10 cellular contexts compared by ENCODE assay signal in genomic region chr2:235936493-235936892, GRCh38.
A peak's percentile ranks its signal among the peaks of the same experiment; 100 is the strongest.
DNase-seq lines count a peak whose midpoint lies in the region; ATAC-seq and TF ChIP-seq lines count a peak whose summit lies in the region.
"Had no signal": no experiment of that assay in that cellular context is flagged by ENCODE, and none has a peak within 500 bp of the region (broad histone marks: within the 10 kb centered on the region; RNA-seq: fewer than 3 reads in every experiment).

No MANE protein-coding gene starts in this region.

- H2BK15ac ChIP-seq in IMR-90 (ENCODE audit: low read depth, low read length): no peak overlapping the region

- H4K20me1 ChIP-seq in IMR-90 (ENCODE audit: insufficient read depth, low read length): peaks cover 9% of the 10 kb centered on the region; the same call in 1 of the 2 replicates

- no TSS peak for BruUV-seq in IMR-90 (replicated peaks; lab: Mats Ljungman, UMichigan)

- no peak overlapping the region for H4K91ac ChIP-seq in IMR-90 (ENCODE audit: insufficient read depth, low read depth, low read length)

- no peak overlapping the region for H3K4ac ChIP-seq in IMR-90 (ENCODE audit: low read depth, low read length)

- WGBS in IMR-90 (ENCODE audit: extremely low coverage in 2 of 2, insufficient read length in 1 of 2), 2 experiments: 40% methylated on average over 1 of the region's 8 CpGs; no CpG with 5 or more reads in 1 of the 2 experiments

- in situ Hi-C loops in IMR-90 (cut with MboI; ENCODE audit: low sequenced_read_pairs) (no loop called here), brain microvascular endothelial cell (cut with HindIII; ENCODE audit: low pct_ligation_motif_present, low sequenced_read_pairs) (no loop called here)

- no peak overlapping the region for H3K14ac ChIP-seq in IMR-90 (replicated peaks; ENCODE audit: low read depth, low read length)

- peaks cover 21% of the 10 kb centered on the region for H3K4me1 ChIP-seq in IMR-90 (ENCODE audit: control insufficient read depth, insufficient read depth, low read length)
- H3K4me1 ChIP-seq: spleen had no signal

- no peaks in the 10 kb centered on the region for H3K9me3 ChIP-seq in IMR-90 (ENCODE audit: control insufficient read depth, insufficient read depth, low read length)

- no peak overlapping the region for H2AFZ ChIP-seq in IMR-90 (replicated peaks; ENCODE audit: low read length, poor library complexity)

- H2AK5ac ChIP-seq in IMR-90 (ENCODE audit: low read depth, low read length): no peak overlapping the region

- H3K4me3 ChIP-seq in IMR-90 (ENCODE audit: insufficient read depth, low read depth, low read length) (no peak overlapping the region), brain microvascular endothelial cell (ENCODE audit: low read depth, low read length) (no peak overlapping the region)
- H3K4me3 ChIP-seq: spleen had no signal

- no peak overlapping the region for H2BK20ac ChIP-seq in IMR-90 (ENCODE audit: low read depth, low read length)

- H3K27me3 ChIP-seq in IMR-90 (ENCODE audit: control insufficient read depth, insufficient read depth, low read length): no peaks in the 10 kb centered on the region
- no peaks in the 10 kb centered on the region for H3K27me3 ChIP-seq in brain microvascular endothelial cell (replicated peaks)
- H3K27me3 ChIP-seq: spleen had no signal

- H3K9ac ChIP-seq in IMR-90 (ENCODE audit: low read depth, low read length): no peak overlapping the region

- CTCF ChIA-PET in IMR-90 (lab: Yijun Ruan, JAX): interaction anchor here (0.8 kb wide), 1 partner anchor 290 kb away, joined by 3 read pairs; no protein-coding TSS in a partner anchor

- no peak overlapping the region for H3K56ac ChIP-seq in IMR-90 (ENCODE audit: extremely low read depth, insufficient read depth, low read length)

- H3K18ac ChIP-seq in IMR-90 (ENCODE audit: low read depth, low read length): no peak overlapping the region

- H3K36me3 ChIP-seq in IMR-90 (ENCODE audit: control insufficient read depth, insufficient read depth, low read length): peaks cover 4% of the 10 kb centered on the region
- H3K36me3 ChIP-seq in brain microvascular endothelial cell (replicated peaks): no peaks in the 10 kb centered on the region

- DNase-seq in ELR (ENCODE audit: low read depth) (peak; percentile 12), IMR-90 (no peak), brain microvascular endothelial cell (no peak), mesenteric fat pad (ENCODE audit: low spot score) (peak; percentile 43), GM03348 (ENCODE audit: low spot score) (no peak), anterior cingulate cortex (lab: John Stamatoyannopoulos, UW) (no peak), globus pallidus (ENCODE audit: low spot score) (no peak)
- DNase-seq: activated CD4-positive, alpha-beta T cell treated with anti-CD3 and anti-CD28 coated beads, Interleukin-2, amount 10 ng/mL, durations not matched to agents 24 days and 14 days; spleen had no signal

- H4K8ac ChIP-seq in IMR-90 (ENCODE audit: low read depth in 2 of 2, low read length in 2 of 2): no peak overlapping the region

- dilution Hi-C loops in IMR-90 (cut with HindIII; ENCODE audit: low sequenced_read_pairs, unreplicated experiment): no loop called here

- TF ChIP-seq RAD21 in IMR-90 (IDR thresholded peaks at IDR 0.05; ENCODE audit: low read length): no peak

- no peak for ATAC-seq in IMR-90 (ENCODE audit: low read depth)
- ATAC-seq in GM19351 (IDR thresholded peaks at IDR 0.05; ENCODE audit: unreplicated experiment): no peak

- POLR2A ChIA-PET in IMR-90 (lab: Charles Lee; ENCODE audit: unreplicated experiment): no interaction called here

- TF ChIP-seq CTCF in IMR-90 (conservative IDR thresholded peaks at IDR 0.05; ENCODE audit: low read depth, low read length): peak; percentile 19; the same call in 1 of the 2 replicates
- peak; percentile 64 for TF ChIP-seq CTCF in brain microvascular endothelial cell (IDR thresholded peaks at IDR 0.05; ENCODE audit: low read depth, low read length, missing control alignments)

- H3K27ac ChIP-seq in IMR-90 (ENCODE audit: insufficient read depth, low read length) (no peak overlapping the region), brain microvascular endothelial cell (no peak overlapping the region)
- H3K27ac ChIP-seq: spleen had no signal

- peaks cover 24% of the 10 kb centered on the region for H3K9me1 ChIP-seq in IMR-90 (ENCODE audit: insufficient read depth, low read length)

- no peak overlapping the region for H4K5ac ChIP-seq in IMR-90 (ENCODE audit: low read depth, low read length)

- no peak overlapping the region for H3K4me2 ChIP-seq in IMR-90 (ENCODE audit: low read depth, low read length)

- no peak overlapping the region for H2BK5ac ChIP-seq in IMR-90 (ENCODE audit: low read depth, low read length, poor library complexity, severe bottlenecking)

- H3K79me1 ChIP-seq in IMR-90 (ENCODE audit: low read depth in 1 of 2, low read length in 2 of 2): 0 out of 4 replicates have a peak, but pooled peaks cover 0 to 4% of the 10 kb centered on the region in 2 experiments

- no peak overlapping the region for H2AK9ac ChIP-seq in IMR-90 (replicated peaks; ENCODE audit: low read depth, low read length, poor library complexity)

- no peak overlapping the region for H3K23ac ChIP-seq in IMR-90 (ENCODE audit: low read depth, low read length)

- H2BK120ac ChIP-seq in IMR-90 (ENCODE audit: low read depth, low read length): no peak overlapping the region

- intact Hi-C loops in IMR-90 (cut with micrococcal nuclease): no loop called here

- no peak for TF ChIP-seq POLR2A in IMR-90 (IDR thresholded peaks at IDR 0.05; ENCODE audit: low read depth, low read length)

TF ChIP-seq in IMR-90, 13 proteins besides CTCF, POLR2A, EP300 and RAD21:
- TF ChIP-seq CHD1 (IDR thresholded peaks at IDR 0.05; ENCODE audit: low read depth, low read length) (no peak), BHLHE40 (IDR thresholded peaks at IDR 0.05; ENCODE audit: low read depth, low read length) (no peak)

Comparison
In these comparisons a context has a peak if more than half of its experiments do, and no peak if none do; other contexts are left out.
1. DNase-seq: peak in ELR (single experiment) and mesenteric fat pad (single experiment); none in IMR-90 (single experiment), brain microvascular endothelial cell (single experiment), GM03348 (single experiment), anterior cingulate cortex (0 of 58) and globus pallidus (single experiment).